1 cellular context compared by ENCODE assay signal in genomic region chr6:41459738-41460137, GRCh38.
TF ChIP-seq lines count a peak whose summit lies in the region.

No MANE protein-coding gene starts in this region.

TF ChIP-seq in HepG2, 621 proteins besides CTCF, POLR2A, EP300 and RAD21 (continued from another document and continues in another):
- TF ChIP-seq SOX13 (IDR thresholded peaks at IDR 0.05): no peak
- TF ChIP-seq SOX13 (CRISPR knock-in tag; conservative IDR thresholded peaks at IDR 0.05 in 1 of 2, IDR thresholded peaks at IDR 0.05 in 1 of 2): peak in 1 of 2 experiments; percentile 8; a peak in 1 of 4 replicates
- no peak for TF ChIP-seq NFRKB (IDR thresholded peaks at IDR 0.05)
- TF ChIP-seq ARID5B (CRISPR knock-in tag; IDR thresholded peaks at IDR 0.05): 0 out of 2 replicates have a peak, but pooled peaks have one; percentile 6
- no peak for TF ChIP-seq ZNF432 (CRISPR knock-in tag; IDR thresholded peaks at IDR 0.05; ENCODE audit: borderline replicate concordance)
- TF ChIP-seq ZNF790 (CRISPR knock-in tag; IDR thresholded peaks at IDR 0.05; ENCODE audit: borderline replicate concordance): no peak
- no peak for TF ChIP-seq MIER3 (CRISPR knock-in tag; IDR thresholded peaks at IDR 0.05; ENCODE audit: borderline replicate concordance)
- no peak for TF ChIP-seq FOXA1 (IDR thresholded peaks at IDR 0.05)
- TF ChIP-seq FOXA1 (CRISPR knock-in tag; IDR thresholded peaks at IDR 0.05): no peak
- 0 out of 2 replicates have a peak, but pooled peaks have one; percentile 23 for TF ChIP-seq PATZ1 (CRISPR knock-in tag; IDR thresholded peaks at IDR 0.05)
- TF ChIP-seq GATAD2A (CRISPR knock-in tag; IDR thresholded peaks at IDR 0.05): peak; percentile 16; the same call in 1 of the 2 replicates
- no peak for TF ChIP-seq ZNF747 (CRISPR knock-in tag; IDR thresholded peaks at IDR 0.05; ENCODE audit: borderline replicate concordance)
- TF ChIP-seq ASH2L (IDR thresholded peaks at IDR 0.05; ENCODE audit: insufficient read length, low read depth, low read length): no peak
- no peak for TF ChIP-seq ZFY (CRISPR knock-in tag; IDR thresholded peaks at IDR 0.05)
- no peak for TF ChIP-seq LRRFIP1 (CRISPR knock-in tag; conservative IDR thresholded peaks at IDR 0.05)
- no peak for TF ChIP-seq MAFF (IDR thresholded peaks at IDR 0.05; ENCODE audit: low read depth, low read length)
- TF ChIP-seq RARA (CRISPR knock-in tag; IDR thresholded peaks at IDR 0.05): 0 out of 2 replicates have a peak, but pooled peaks have one; percentile 9
- no peak for TF ChIP-seq ZNF766 (CRISPR knock-in tag; IDR thresholded peaks at IDR 0.05; ENCODE audit: borderline replicate concordance)
- TF ChIP-seq SAP130 (CRISPR knock-in tag; IDR thresholded peaks at IDR 0.05; ENCODE audit: low read depth): peak; percentile 19; the same call in 1 of the 2 replicates
- no peak for TF ChIP-seq REL (CRISPR knock-in tag; conservative IDR thresholded peaks at IDR 0.05)
- TF ChIP-seq CBX2 (IDR thresholded peaks at IDR 0.05; ENCODE audit: low read depth, low read length): no peak
- no peak for TF ChIP-seq CBX2 (CRISPR knock-in tag; IDR thresholded peaks at IDR 0.05; ENCODE audit: low read depth)
- 0 out of 2 replicates have a peak, but pooled peaks have one; percentile 54 for TF ChIP-seq ZNF709 (CRISPR knock-in tag; IDR thresholded peaks at IDR 0.05)
- no peak for TF ChIP-seq ZNF777 (CRISPR knock-in tag; IDR thresholded peaks at IDR 0.05)
- no peak for TF ChIP-seq ZBTB8A (CRISPR knock-in tag; IDR thresholded peaks at IDR 0.05; ENCODE audit: borderline replicate concordance, low read depth)
- no peak for TF ChIP-seq ZFP36L1 (CRISPR knock-in tag; IDR thresholded peaks at IDR 0.05)
- 0 out of 2 replicates have a peak, but pooled peaks have one; percentile 10 for TF ChIP-seq FOXO1 (CRISPR knock-in tag; IDR thresholded peaks at IDR 0.05)
- no peak for TF ChIP-seq RCOR2 (CRISPR knock-in tag; IDR thresholded peaks at IDR 0.05)
- TF ChIP-seq ZNF775 (CRISPR knock-in tag; IDR thresholded peaks at IDR 0.05; ENCODE audit: borderline replicate concordance): no peak
- 0 out of 2 replicates have a peak, but pooled peaks have one; percentile 14 for TF ChIP-seq ZNF292 (CRISPR knock-in tag; IDR thresholded peaks at IDR 0.05; ENCODE audit: borderline replicate concordance, low read depth)
- TF ChIP-seq FOXP1 (IDR thresholded peaks at IDR 0.05): no peak
- no peak for TF ChIP-seq FOXP1 (CRISPR knock-in tag; IDR thresholded peaks at IDR 0.05)
- TF ChIP-seq ZNF563 (CRISPR knock-in tag; IDR thresholded peaks at IDR 0.05): no peak
- TF ChIP-seq ETV6 (CRISPR knock-in tag; conservative IDR thresholded peaks at IDR 0.05): no peak
- no peak for TF ChIP-seq SP4 (CRISPR knock-in tag; IDR thresholded peaks at IDR 0.05)
- no peak for TF ChIP-seq KMT2B (CRISPR knock-in tag; IDR thresholded peaks at IDR 0.05)
- TF ChIP-seq CENPX (CRISPR knock-in tag; IDR thresholded peaks at IDR 0.05): no peak
- TF ChIP-seq TFAP4 (IDR thresholded peaks at IDR 0.05; ENCODE audit: borderline replicate concordance, low read depth): no peak
- no peak for TF ChIP-seq ZHX2 (IDR thresholded peaks at IDR 0.05; ENCODE audit: low read depth)
- no peak for TF ChIP-seq ZHX2 (CRISPR knock-in tag; IDR thresholded peaks at IDR 0.05; ENCODE audit: borderline replicate concordance)
- TF ChIP-seq XRCC5 (optimal IDR thresholded peaks at IDR 0.05; ENCODE audit: low read length): peak; percentile 30
- no peak for TF ChIP-seq HMGXB3 (CRISPR knock-in tag; IDR thresholded peaks at IDR 0.05; ENCODE audit: borderline replicate concordance)
- no peak for TF ChIP-seq NFE2L2 (IDR thresholded peaks at IDR 0.05; ENCODE audit: low read length)
